22 cellular contexts compared by ENCODE assay signal in genomic region chr7:140156460-140157080, GRCh38. TPM values are rescaled to one million over a fixed set of nuclear protein-coding genes. Genes with fewer than 3 reads are reported as not detected.
DNase-seq lines count a peak whose midpoint lies in the region; ATAC-seq and TF ChIP-seq lines count a peak whose summit lies in the region.
"Had no signal": no experiment of that assay in that cellular context is flagged by ENCODE, and none has a peak within 500 bp of the region (broad histone marks: within the 10 kb centered on the region; RNA-seq: fewer than 3 reads in every experiment).

No MANE protein-coding gene starts in this region.

- peaks cover 22% of the 10 kb centered on the region for H3K4me1 Mint-ChIP-seq in activated CD8-positive, alpha-beta T cell treated with anti-CD3 and anti-CD28 coated beads, Interleukin-2, amount 10 ng/mL, durations not matched to agents 7 days and 5 days (ENCODE audit: low read depth)
- H3K4me1 Mint-ChIP-seq in activated CD8-positive, alpha-beta T cell treated with anti-CD3 and anti-CD28 coated beads for 36 hours (ENCODE audit: low read depth), result peaks cover 64% of the 10 kb centered on the region
- H3K4me1 Mint-ChIP-seq in T-helper 17 cell, result peaks cover 37% of the 10 kb centered on the region
- peaks cover 36 to 59% of the 10 kb centered on the region in 2 donors for H3K4me1 Mint-ChIP-seq in effector memory CD8-positive, alpha-beta T cell (ENCODE audit: low read depth in 2 of 2)
- peaks cover 78% of the 10 kb centered on the region for H3K4me1 Mint-ChIP-seq in activated naive CD4-positive, alpha-beta T cell treated with anti-CD3 and anti-CD28 coated beads for 36 hours (ENCODE audit: low read depth)

- H3K4me1 ChIP-seq in psoas muscle, result peaks cover 62% of the 10 kb centered on the region
- H3K4me1 ChIP-seq: breast epithelium had no signal

- DNase-seq in activated CD8-positive, alpha-beta T cell treated with anti-CD3 and anti-CD28 coated beads, Interleukin-2, amount 10 ng/mL, durations not matched to agents 7 days and 5 days, result no peak
- DNase-seq in activated CD8-positive, alpha-beta T cell treated with anti-CD3 and anti-CD28 coated beads for 36 hours, result no peak
- no peak for DNase-seq in T-helper 17 cell
- no peak for DNase-seq in effector memory CD8-positive, alpha-beta T cell
- no peak for DNase-seq in psoas muscle
- DNase-seq in stimulated activated CD4-positive, alpha-beta T cell treated with anti-CD3 and anti-CD28 coated beads, Interleukin-2, amount 100 ng/mL, for 24 hours, result no peak
- DNase-seq in activated naive CD4-positive, alpha-beta T cell treated with anti-CD3 and anti-CD28 coated beads for 36 hours, result no peak
- DNase-seq: activated T-cell treated with anti-CD3 and anti-CD28 coated beads for 4 hours, amygdala, DND-41, H7, Karpas-422, MV-4-11, NCI-H1694, NCI-H2171, NCI-H510A treated with DMSO at 0.1 percent for 48 hours, PC-9, upper lobe of left lung had no signal

- CTCF ChIA-PET in activated CD8-positive, alpha-beta T cell treated with anti-CD3 and anti-CD28 coated beads, Interleukin-2, amount 10 ng/mL, durations not matched to agents 7 days and 5 days (lab: Charles Lee), result interaction anchor here (1.1 to 1.4 kb wide), 2 partner anchors 147 to 193 kb away, joined by 3 read pairs; no protein-coding TSS in a partner anchor
- CTCF ChIA-PET in activated CD8-positive, alpha-beta T cell treated with anti-CD3 and anti-CD28 coated beads for 36 hours (lab: Charles Lee), result interaction anchor here (1.1 to 1.6 kb wide), 3 partner anchors 8 to 19 kb away, joined by 3 to 7 read pairs (median 6); no protein-coding TSS in a partner anchor
- CTCF ChIA-PET in activated naive CD4-positive, alpha-beta T cell treated with anti-CD3 and anti-CD28 coated beads for 36 hours (lab: Charles Lee), result interaction anchor here (1.2 kb wide), 1 partner anchor 12 kb away, joined by 3 read pairs; no protein-coding TSS in a partner anchor

- no peak overlapping the region for H3K27ac Mint-ChIP-seq in activated CD8-positive, alpha-beta T cell treated with anti-CD3 and anti-CD28 coated beads, Interleukin-2, amount 10 ng/mL, durations not matched to agents 7 days and 5 days
- H3K27ac Mint-ChIP-seq in activated CD8-positive, alpha-beta T cell treated with anti-CD3 and anti-CD28 coated beads for 36 hours, result no peak overlapping the region
- H3K27ac Mint-ChIP-seq in T-helper 17 cell, result no peak overlapping the region
- H3K27ac Mint-ChIP-seq in effector memory CD8-positive, alpha-beta T cell, result peak overlapping the region in 1 of 2 donors; percentile 3
- H3K27ac Mint-ChIP-seq in activated naive CD4-positive, alpha-beta T cell treated with anti-CD3 and anti-CD28 coated beads for 36 hours, result no peak overlapping the region

- no peaks in the 10 kb centered on the region for H3K9me3 Mint-ChIP-seq in activated CD8-positive, alpha-beta T cell treated with anti-CD3 and anti-CD28 coated beads, Interleukin-2, amount 10 ng/mL, durations not matched to agents 7 days and 5 days (ENCODE audit: insufficient read depth)
- H3K9me3 Mint-ChIP-seq in activated CD8-positive, alpha-beta T cell treated with anti-CD3 and anti-CD28 coated beads for 36 hours, result no peaks in the 10 kb centered on the region
- H3K9me3 Mint-ChIP-seq in effector memory CD8-positive, alpha-beta T cell, result no peaks in the 10 kb centered on the region
- no peaks in the 10 kb centered on the region for H3K9me3 Mint-ChIP-seq in activated naive CD4-positive, alpha-beta T cell treated with anti-CD3 and anti-CD28 coated beads for 36 hours

- H3K9me3 ChIP-seq in T-helper 17 cell (ENCODE audit: control insufficient read depth, low read length, poor library complexity, severe bottlenecking), result no peaks in the 10 kb centered on the region
- no peaks in the 10 kb centered on the region for H3K9me3 ChIP-seq in psoas muscle
- H3K9me3 ChIP-seq: breast epithelium, upper lobe of left lung had no signal

- H3K27ac ChIP-seq in psoas muscle, result peak overlapping the region; percentile 74
- H3K27ac ChIP-seq: breast epithelium, coronary artery, PC-9, upper lobe of left lung had no signal

- peak; percentile 58 for ATAC-seq in activated CD8-positive, alpha-beta T cell treated with anti-CD3 and anti-CD28 coated beads, Interleukin-2, amount 10 ng/mL, durations not matched to agents 7 days and 5 days
- no peak for ATAC-seq in activated CD8-positive, alpha-beta T cell treated with anti-CD3 and anti-CD28 coated beads for 36 hours
- ATAC-seq in T-helper 17 cell (peak; percentile 56), psoas muscle (peak in 1 of 4 donors; percentile 17), GM18907 (IDR thresholded peaks at IDR 0.05; ENCODE audit: unreplicated experiment) (no peak)
- ATAC-seq in effector memory CD8-positive, alpha-beta T cell (replicated peaks), result peak; percentile 24
- ATAC-seq: sciatic nerve had no signal

- POLR2A ChIA-PET in activated CD8-positive, alpha-beta T cell treated with anti-CD3 and anti-CD28 coated beads, Interleukin-2, amount 10 ng/mL, durations not matched to agents 7 days and 5 days (lab: Charles Lee), result interaction anchor here (1.2 to 1.6 kb wide), 2 partner anchors 21 to 55 kb away, joined by 3 read pairs; partner anchors contain the start of gene KDM7A
- POLR2A ChIA-PET in activated CD8-positive, alpha-beta T cell treated with anti-CD3 and anti-CD28 coated beads for 36 hours (lab: Charles Lee), result interaction anchor here (0.8 to 1.9 kb wide), 2 partner anchors 16 to 53 kb away, joined by 3 to 6 read pairs; no protein-coding TSS in a partner anchor

- intact Hi-C loops in activated CD8-positive, alpha-beta T cell treated with anti-CD3 and anti-CD28 coated beads for 36 hours (cut with micrococcal nuclease), result no loop called here
- intact Hi-C loops in psoas muscle (cut with DNase I), result no loop called here
- intact Hi-C loops in activated naive CD4-positive, alpha-beta T cell treated with anti-CD3 and anti-CD28 coated beads for 36 hours (cut with micrococcal nuclease), result no loop called here

- no peaks in the 10 kb centered on the region for H3K36me3 Mint-ChIP-seq in activated CD8-positive, alpha-beta T cell treated with anti-CD3 and anti-CD28 coated beads, Interleukin-2, amount 10 ng/mL, durations not matched to agents 7 days and 5 days (ENCODE audit: low read depth)
- peaks cover 14% of the 10 kb centered on the region for H3K36me3 Mint-ChIP-seq in activated CD8-positive, alpha-beta T cell treated with anti-CD3 and anti-CD28 coated beads for 36 hours (ENCODE audit: low read depth)
- H3K36me3 Mint-ChIP-seq in T-helper 17 cell (ENCODE audit: low read depth), result peaks cover 2% of the 10 kb centered on the region
- peaks cover 16% of the 10 kb centered on the region for H3K36me3 Mint-ChIP-seq in effector memory CD8-positive, alpha-beta T cell (ENCODE audit: insufficient read depth)
- H3K36me3 Mint-ChIP-seq in activated naive CD4-positive, alpha-beta T cell treated with anti-CD3 and anti-CD28 coated beads for 36 hours (ENCODE audit: low read depth), result peaks cover 13% of the 10 kb centered on the region

- H3K36me3 ChIP-seq in psoas muscle (ENCODE audit: insufficient read depth in 1 of 2, low read depth in 1 of 2), result no peaks in the 10 kb centered on the region
- H3K36me3 ChIP-seq: breast epithelium, upper lobe of left lung had no signal

- TF ChIP-seq CTCF in activated CD8-positive, alpha-beta T cell treated with anti-CD3 and anti-CD28 coated beads for 36 hours (IDR thresholded peaks at IDR 0.05), result no peak
- no peak for TF ChIP-seq CTCF in psoas muscle (IDR thresholded peaks at IDR 0.05)

- H3K27me3 ChIP-seq in psoas muscle (ENCODE audit: insufficient read depth in 3 of 3, low read length in 2 of 3), result no peaks in the 10 kb centered on the region
- H3K27me3 ChIP-seq: breast epithelium, upper lobe of left lung had no signal

- WGBS in psoas muscle, 3 donors, result 67 to 97% (median 71%) methylated on average over 2 of the region's 2 CpGs

- no peak overlapping the region for H3K4me3 Mint-ChIP-seq in activated CD8-positive, alpha-beta T cell treated with anti-CD3 and anti-CD28 coated beads, Interleukin-2, amount 10 ng/mL, durations not matched to agents 7 days and 5 days
- H3K4me3 Mint-ChIP-seq in activated CD8-positive, alpha-beta T cell treated with anti-CD3 and anti-CD28 coated beads for 36 hours, result no peak overlapping the region
- H3K4me3 Mint-ChIP-seq in T-helper 17 cell, result no peak overlapping the region
- peak overlapping the region in 1 of 2 donors; percentile 9 for H3K4me3 Mint-ChIP-seq in effector memory CD8-positive, alpha-beta T cell
- no peak overlapping the region for H3K4me3 Mint-ChIP-seq in activated naive CD4-positive, alpha-beta T cell treated with anti-CD3 and anti-CD28 coated beads for 36 hours

- no peaks in the 10 kb centered on the region for H3K27me3 Mint-ChIP-seq in activated CD8-positive, alpha-beta T cell treated with anti-CD3 and anti-CD28 coated beads, Interleukin-2, amount 10 ng/mL, durations not matched to agents 7 days and 5 days (ENCODE audit: low read depth)
- no peaks in the 10 kb centered on the region for H3K27me3 Mint-ChIP-seq in activated CD8-positive, alpha-beta T cell treated with anti-CD3 and anti-CD28 coated beads for 36 hours
- no peaks in the 10 kb centered on the region for H3K27me3 Mint-ChIP-seq in T-helper 17 cell
- no peaks in the 10 kb centered on the region for H3K27me3 Mint-ChIP-seq in effector memory CD8-positive, alpha-beta T cell
- H3K27me3 Mint-ChIP-seq in activated naive CD4-positive, alpha-beta T cell treated with anti-CD3 and anti-CD28 coated beads for 36 hours (ENCODE audit: low read depth), result no peaks in the 10 kb centered on the region

- H3K4me3 ChIP-seq in psoas muscle, result peak overlapping the region; percentile 31
- H3K4me3 ChIP-seq: breast epithelium, coronary artery, PC-9, upper lobe of left lung had no signal

RNA-seq across cellular contexts. Expression of gene KDM7A, which starts 20.2 kb away (rescaled TPM):
- 1 to 10 TPM; 3.9 to 4.1 TPM for total RNA-seq in activated CD8-positive, alpha-beta T cell treated with anti-CD3 and anti-CD28 coated beads, Interleukin-2, amount 10 ng/mL, durations not matched to agents 7 days and 5 days
- total RNA-seq in activated CD8-positive, alpha-beta T cell treated with anti-CD3 and anti-CD28 coated beads for 36 hours, result 10 to 100 TPM; 21.1 to 22.9 TPM
- total RNA-seq in T-helper 17 cell (10 to 100 TPM; 35.1 to 47.2 TPM), psoas muscle (10 to 100 TPM; 27.4 to 59.4 (median 39.1) TPM)
- polyA plus RNA-seq in psoas muscle, result 10 to 100 TPM in 2 of 3 donors, 1 to 10 TPM in 1; 5.5 to 23.3 (median 13.7) TPM
- 10 to 100 TPM; 27.4 to 29.3 TPM for total RNA-seq in activated naive CD4-positive, alpha-beta T cell treated with anti-CD3 and anti-CD28 coated beads for 36 hours

Comparison
In these comparisons a context has a peak if more than half of its experiments do, and no peak if none do; other contexts are left out.
1. ATAC-seq: peak in activated CD8-positive, alpha-beta T cell treated with anti-CD3 and anti-CD28 coated beads, Interleukin-2, amount 10 ng/mL, durations not matched to agents 7 days and 5 days (single experiment), T-helper 17 cell (single experiment) and effector memory CD8-positive, alpha-beta T cell (single experiment); none in activated CD8-positive, alpha-beta T cell treated with anti-CD3 and anti-CD28 coated beads for 36 hours (single experiment) and GM18907 (single experiment).
2. RNA of gene KDM7A, which starts 20.2 kb away (total RNA-seq): 35.1 to 47.2 TPM in T-helper 17 cell, 27.4 to 59.4 TPM in psoas muscle, 27.4 to 29.3 TPM in activated naive CD4-positive, alpha-beta T cell treated with anti-CD3 and anti-CD28 coated beads for 36 hours and 21.1 to 22.9 TPM in activated CD8-positive, alpha-beta T cell treated with anti-CD3 and anti-CD28 coated beads for 36 hours; 3.9 to 4.1 TPM in activated CD8-positive, alpha-beta T cell treated with anti-CD3 and anti-CD28 coated beads, Interleukin-2, amount 10 ng/mL, durations not matched to agents 7 days and 5 days; every median in the first group is over 4 times any median in the second.